In the genomic region with DNA sequence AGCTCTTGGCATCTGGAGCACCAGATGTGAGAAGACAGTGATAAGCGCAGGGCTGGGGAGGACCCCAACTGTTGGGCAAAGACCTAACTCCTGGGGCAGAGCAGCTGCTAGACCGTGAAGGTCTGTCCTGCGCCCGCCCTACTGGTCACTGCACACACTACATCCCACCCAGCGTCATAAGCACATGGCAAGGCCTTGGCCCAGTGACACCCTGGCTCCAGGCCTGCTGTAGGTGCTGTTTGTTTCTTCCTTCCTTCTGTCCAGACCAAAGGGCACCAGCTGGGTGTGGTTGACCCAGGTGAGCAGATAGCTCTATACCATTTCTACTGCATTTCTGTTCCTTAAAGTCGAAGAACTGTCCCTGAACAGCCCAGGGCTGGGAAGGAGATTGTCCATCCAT, we compare ENCODE assay signal across 21 cellular contexts. TPM values are rescaled to one million over a fixed set of nuclear protein-coding genes. Genes with fewer than 3 reads are reported as not detected.
DNase-seq lines count a peak whose midpoint lies in the region; ATAC-seq, FAIRE-seq and TF ChIP-seq lines count a peak whose summit lies in the region.
"Had no signal": no experiment of that assay in that cellular context is flagged by ENCODE, and none has a peak within 500 bp of the region (broad histone marks: within the 10 kb centered on the region; RNA-seq: fewer than 3 reads in every experiment).

No MANE protein-coding gene starts in this region.

- H3K9ac ChIP-seq in astrocyte (ENCODE audit: low read length), result no peak overlapping the region

- no peak for TF ChIP-seq POLR2A in A549 (IDR thresholded peaks at IDR 0.05; ENCODE audit: low read length)

- no peaks in the 10 kb centered on the region for H3K27me3 ChIP-seq in H7 (ENCODE audit: control insufficient read depth, insufficient read depth, low read length)
- no peaks in the 10 kb centered on the region for H3K27me3 ChIP-seq in astrocyte (ENCODE audit: insufficient read depth, low read length)
- H3K27me3 ChIP-seq in A673 (replicated peaks; ENCODE audit: insufficient read depth, low read depth, low read length, poor library complexity), result no peaks in the 10 kb centered on the region
- H3K27me3 ChIP-seq: body of pancreas had no signal

- POLR2A ChIA-PET in A549 (lab: Yijun Ruan, JAX) (no interaction called here), A673 (lab: Charles Lee; ENCODE audit: low non-redundant PET) (no interaction called here)

- no peaks in the 10 kb centered on the region for H3K36me3 Mint-ChIP-seq in astrocyte (ENCODE audit: low read depth, unreplicated experiment)
- H3K36me3 Mint-ChIP-seq: CD8-positive, alpha-beta T cell; immature natural killer cell had no signal

- no peak overlapping the region for H2AFZ ChIP-seq in astrocyte (ENCODE audit: low read depth, low read length)

- no peaks in the 10 kb centered on the region for H3K4me1 ChIP-seq in A549
- H3K4me1 ChIP-seq in astrocyte (ENCODE audit: insufficient read depth, low read length), result no peaks in the 10 kb centered on the region
- peaks cover 5% of the 10 kb centered on the region for H3K4me1 ChIP-seq in mucosa of descending colon (ENCODE audit: low read depth)
- H3K4me1 ChIP-seq in A673 (ENCODE audit: insufficient read depth, low read length, poor library complexity, severe bottlenecking), result no peaks in the 10 kb centered on the region
- H3K4me1 ChIP-seq: body of pancreas had no signal

- TF ChIP-seq CTCF in A549 (IDR thresholded peaks at IDR 0.05) (no peak), astrocyte (IDR thresholded peaks at IDR 0.05; ENCODE audit: insufficient read depth, low read depth, low read length) (peak; percentile 4), mucosa of descending colon (IDR thresholded peaks at IDR 0.05) (no peak), A673 (conservative IDR thresholded peaks at IDR 0.05; ENCODE audit: low read depth, low read length) (no peak)

- FAIRE-seq in A549 (lab: Jason Lieb, UNC) (no peak), astrocyte (lab: Jason Lieb, UNC) (no peak)
- FAIRE-seq: GM12892 had no signal

- ATAC-seq in A549 (peak; percentile 71 to 72), mucosa of descending colon (peak; percentile 90), HG02938 (IDR thresholded peaks at IDR 0.05; ENCODE audit: unreplicated experiment) (no peak), GM18519 (IDR thresholded peaks at IDR 0.05; ENCODE audit: low FRiP score, unreplicated experiment) (no peak), GM19351 (IDR thresholded peaks at IDR 0.05; ENCODE audit: unreplicated experiment) (no peak)
- ATAC-seq: body of pancreas; CD8-positive, alpha-beta T cell; stimulated activated naive CD8-positive, alpha-beta T cell treated with anti-CD3 and anti-CD28 coated beads, Interleukin-15, amount 100 ng/mL, for 72 hours had no signal

- WGBS in A549 (ENCODE audit: missing lambda C conversion rate), result 74% methylated on average over 6 of the region's 6 CpGs

- no peak overlapping the region for H3K4me2 ChIP-seq in A549
- H3K4me2 ChIP-seq in astrocyte (ENCODE audit: low read length), result no peak overlapping the region

- TF ChIP-seq RAD21 in A549 (conservative IDR thresholded peaks at IDR 0.05 in 1 of 2, IDR thresholded peaks at IDR 0.05 in 1 of 2), result no peak

- H3K36me3 ChIP-seq in H7 (replicated peaks; ENCODE audit: control insufficient read depth, insufficient read depth, low read length), result no peaks in the 10 kb centered on the region
- no peaks in the 10 kb centered on the region for H3K36me3 ChIP-seq in astrocyte (ENCODE audit: insufficient read depth, low read length)
- H3K36me3 ChIP-seq in mucosa of descending colon (ENCODE audit: low read depth), result no peaks in the 10 kb centered on the region
- no peaks in the 10 kb centered on the region for H3K36me3 ChIP-seq in A673 (ENCODE audit: insufficient read depth, low read length, poor library complexity, severe bottlenecking)

- CTCF ChIA-PET in A549 (lab: Yijun Ruan, JAX) (interaction anchor here (0.9 to 1.6 kb wide), 4 partner anchors 12 to 20 kb away, joined by 3 to 7 read pairs (median 4); no protein-coding TSS in a partner anchor), A673 (lab: Charles Lee) (no interaction called here)

- no peaks in the 10 kb centered on the region for H3K79me2 ChIP-seq in astrocyte (ENCODE audit: insufficient read depth, low read length)

- no TSS peak for BruUV-seq in A673 (replicated peaks; lab: Mats Ljungman, UMichigan)

- no peak overlapping the region for H3K27ac Mint-ChIP-seq in astrocyte (ENCODE audit: unreplicated experiment)
- H3K27ac Mint-ChIP-seq: activated CD4-positive, alpha-beta memory T cell treated with anti-CD3 and anti-CD28 coated beads, Interleukin-2, amount 10 ng/mL, durations not matched to agents 7 days and 5 days; activated T-cell treated with anti-CD3 and anti-CD28 coated beads, Interleukin-2, amount 50 U/mL, for 24 hours; CD8-positive, alpha-beta T cell; dendritic cell treated with granulocyte-macrophage colony-stimulating factor and Interleukin-4, amounts not matched to agents 40 ng/mL and 50 ng/mL, for 4 days; immature natural killer cell; stimulated activated naive CD8-positive, alpha-beta T cell treated with anti-CD3 and anti-CD28 coated beads, Interleukin-15, amount 100 ng/mL, for 72 hours had no signal

- intact Hi-C loops in mucosa of descending colon (cut with DNase I, micrococcal nuclease) (no loop called here), A673 (cut with micrococcal nuclease; ENCODE audit: unreplicated experiment) (no loop called here)

- H3K4me1 Mint-ChIP-seq in astrocyte (ENCODE audit: low read depth, unreplicated experiment), result no peaks in the 10 kb centered on the region
- H3K4me1 Mint-ChIP-seq: activated CD4-positive, alpha-beta memory T cell treated with anti-CD3 and anti-CD28 coated beads, Interleukin-2, amount 10 ng/mL, durations not matched to agents 7 days and 5 days; immature natural killer cell; stimulated activated naive CD8-positive, alpha-beta T cell treated with anti-CD3 and anti-CD28 coated beads, Interleukin-15, amount 100 ng/mL, for 72 hours had no signal

- H4K20me1 ChIP-seq in astrocyte (ENCODE audit: insufficient read depth, low read length), result no peaks in the 10 kb centered on the region

- H3K4me3 Mint-ChIP-seq in astrocyte (ENCODE audit: unreplicated experiment), result no peak overlapping the region
- H3K4me3 Mint-ChIP-seq: activated CD4-positive, alpha-beta memory T cell treated with anti-CD3 and anti-CD28 coated beads, Interleukin-2, amount 10 ng/mL, durations not matched to agents 7 days and 5 days; activated T-cell treated with anti-CD3 and anti-CD28 coated beads, Interleukin-2, amount 50 U/mL, for 24 hours; CD8-positive, alpha-beta T cell; dendritic cell treated with granulocyte-macrophage colony-stimulating factor and Interleukin-4, amounts not matched to agents 40 ng/mL and 50 ng/mL, for 4 days; immature natural killer cell; stimulated activated naive CD8-positive, alpha-beta T cell treated with anti-CD3 and anti-CD28 coated beads, Interleukin-15, amount 100 ng/mL, for 72 hours had no signal

- H3K27me3 Mint-ChIP-seq in astrocyte (ENCODE audit: low read depth, unreplicated experiment), result peaks cover 34% of the 10 kb centered on the region
- H3K27me3 Mint-ChIP-seq: activated CD4-positive, alpha-beta memory T cell treated with anti-CD3 and anti-CD28 coated beads, Interleukin-2, amount 10 ng/mL, durations not matched to agents 7 days and 5 days had no signal

- peaks cover 10% of the 10 kb centered on the region for H3K9me3 Mint-ChIP-seq in astrocyte (ENCODE audit: unreplicated experiment)
- H3K9me3 Mint-ChIP-seq: activated CD4-positive, alpha-beta memory T cell treated with anti-CD3 and anti-CD28 coated beads, Interleukin-2, amount 10 ng/mL, durations not matched to agents 7 days and 5 days; activated T-cell treated with anti-CD3 and anti-CD28 coated beads, Interleukin-2, amount 50 U/mL, for 24 hours; CD8-positive, alpha-beta T cell; dendritic cell treated with granulocyte-macrophage colony-stimulating factor and Interleukin-4, amounts not matched to agents 40 ng/mL and 50 ng/mL, for 4 days; immature natural killer cell had no signal

- H3K4me3 ChIP-seq in A549 (no peak overlapping the region), H7 (ENCODE audit: insufficient read depth, low read depth, low read length) (no peak overlapping the region), astrocyte (ENCODE audit: insufficient read depth, low read depth, low read length) (no peak overlapping the region), mucosa of descending colon (no peak overlapping the region), A673 (ENCODE audit: low read depth, low read length, poor library complexity, severe bottlenecking) (no peak overlapping the region)
- H3K4me3 ChIP-seq: body of pancreas had no signal

- H3K9me3 ChIP-seq in A549, result no peaks in the 10 kb centered on the region
- no peaks in the 10 kb centered on the region for H3K9me3 ChIP-seq in astrocyte (ENCODE audit: insufficient read depth, low read depth, low read length)
- H3K9me3 ChIP-seq in mucosa of descending colon, result no peaks in the 10 kb centered on the region
- no peaks in the 10 kb centered on the region for H3K9me3 ChIP-seq in A673 (ENCODE audit: low read depth, low read length, poor library complexity, severe bottlenecking)
- H3K9me3 ChIP-seq: body of pancreas had no signal

- DNase-seq in A549 (ENCODE audit: low read depth in 1 of 2, low spot score in 1 of 2) (no peak), H7 (peak; percentile 62), astrocyte (ENCODE audit: low read depth) (no peak), mucosa of descending colon (peak in 2 of 3 donors; percentile 68 to 82), A673 (ENCODE audit: low spot score) (no peak)
- DNase-seq: activated CD4-positive, alpha-beta memory T cell treated with anti-CD3 and anti-CD28 coated beads, Interleukin-2, amount 10 ng/mL, durations not matched to agents 7 days and 5 days; activated naive CD4-positive, alpha-beta T cell treated with anti-CD3 and anti-CD28 coated beads, Interleukin-2, amount 50 U/mL, for 16 hours; activated T-cell treated with anti-CD3 and anti-CD28 coated beads, Interleukin-2, amount 50 U/mL, for 24 hours; body of pancreas; CD8-positive, alpha-beta T cell; immature natural killer cell; Karpas-422; NCI-H2171; NCI-H748 treated with DMSO at 0.1 percent for 48 hours; stimulated activated CD4-positive, alpha-beta T cell treated with anti-CD3 and anti-CD28 coated beads, Interleukin-15, amount 100 ng/mL, for 24 hours; stimulated activated naive CD8-positive, alpha-beta T cell treated with anti-CD3 and anti-CD28 coated beads, Interleukin-15, amount 100 ng/mL, for 72 hours had no signal

- H3K27ac ChIP-seq in A549, result no peak overlapping the region
- H3K27ac ChIP-seq in astrocyte (ENCODE audit: low read depth, low read length), result no peak overlapping the region
- H3K27ac ChIP-seq in A673 (ENCODE audit: low read depth, low read length, poor library complexity, severe bottlenecking), result no peak overlapping the region
- H3K27ac ChIP-seq: body of pancreas had no signal

- TF ChIP-seq EP300 in A549 (IDR thresholded peaks at IDR 0.05), result no peak

RNA-seq across cellular contexts. Expression of a gene that starts 6.4 kb away (rescaled TPM):
- 1.2 TPM in 2 replicates for polyA plus RNA-seq in A549 (2011; rRNA removed)
- 0.60 and 0.86 TPM in 2 replicates for polyA plus RNA-seq in A549 (2012; cell fraction: cytosol; rRNA removed)
- polyA plus RNA-seq in A549 (2012; cell fraction: nucleus; rRNA removed), result 1.2 and 2.1 TPM in 2 replicates
- 0.44 to 0.54 TPM (median 0.46 TPM) in 3 replicates for polyA plus RNA-seq in A549 (2017; fragmentation: RNase III; extraction: RNeasy Plus Mini Kit Qiagen cat#74134 plus additional on column Dnase treatment)
- 1.8 and 6.7 TPM in 2 replicates for polyA minus RNA-seq in A549 (2011; rRNA and poly(A)+ RNA removed)
- 0.69 and 2.5 TPM in 2 replicates for total RNA-seq in H7 (2014; rRNA removed; shearing (Covaris generic))
- total RNA-seq in astrocyte, result 0.16 and 0.22 TPM in 2 replicates
- total RNA-seq in mucosa of descending colon, result 10 to 100 TPM in 1 of 3 donors, 1 to 10 TPM in 2; 7.7 to 17.8 (median 8.6) TPM
- total RNA-seq in A673 (2021), result 0.13 and 0.24 TPM in 2 replicates

RNA-seq across cellular contexts. Expression of a gene that starts 58.0 kb away (rescaled TPM):
- 3.0 and 4.3 TPM in 2 replicates for polyA plus RNA-seq in A549 (2011; rRNA removed)
- 4.3 and 5.5 TPM in 2 replicates for polyA plus RNA-seq in A549 (2012; cell fraction: cytosol; rRNA removed)
- 30.3 and 41.3 TPM in 2 replicates for polyA plus RNA-seq in A549 (2012; cell fraction: nucleus; rRNA removed)
- polyA plus RNA-seq in A549 (2017; fragmentation: RNase III; extraction: RNeasy Plus Mini Kit Qiagen cat#74134 plus additional on column Dnase treatment), result 5.0 to 5.3 TPM (median 5.1 TPM) in 3 replicates
- polyA minus RNA-seq in A549 (2011; rRNA and poly(A)+ RNA removed), result 3.4 and 3.6 TPM in 2 replicates
- 3.0 and 3.1 TPM in 2 replicates for total RNA-seq in H7 (2014; rRNA removed; shearing (Covaris generic))
- 4.3 and 5.2 TPM in 2 replicates for total RNA-seq in astrocyte
- 10 to 100 TPM in 1 of 3 donors, 1 to 10 TPM in 2; 7.4 to 14.5 (median 7.8) TPM for total RNA-seq in mucosa of descending colon
- total RNA-seq in A673 (2021), result 1.0 and 1.9 TPM in 2 replicates

Comparison
In these comparisons a context has a peak if more than half of its experiments do, and no peak if none do; other contexts are left out.
1. ATAC-seq: peak in A549 (2 of 2) and mucosa of descending colon (single experiment); none in HG02938 (single experiment), GM18519 (single experiment) and GM19351 (single experiment).
2. DNase-seq: peak in H7 (single experiment) and mucosa of descending colon (2 of 3); none in A549 (0 of 2), astrocyte (single experiment) and A673 (single experiment).